In the genomic region with DNA sequence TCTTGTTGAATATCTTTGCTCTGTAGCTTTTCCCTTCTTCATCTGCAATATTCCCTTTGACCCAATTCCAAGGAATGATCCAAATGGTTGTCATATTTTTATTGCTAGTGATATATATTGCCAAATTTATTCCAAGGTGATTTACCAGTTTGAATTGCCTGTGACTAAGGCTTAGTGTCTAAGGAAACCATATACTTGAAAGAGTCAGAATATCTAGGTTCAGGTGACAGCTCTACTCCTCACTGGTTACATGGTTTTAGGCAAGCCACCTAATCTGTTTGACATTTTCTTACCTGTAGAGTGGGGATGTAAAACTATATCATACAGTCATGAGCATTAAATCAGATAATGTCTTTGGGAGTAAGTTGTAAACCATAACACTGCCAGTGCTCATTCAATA, we compare ENCODE assay signal across 21 cellular contexts.
DNase-seq lines count a peak whose midpoint lies in the region; ATAC-seq, FAIRE-seq and TF ChIP-seq lines count a peak whose summit lies in the region.
"Had no signal": no experiment of that assay in that cellular context is flagged by ENCODE, and none has a peak within 500 bp of the region (broad histone marks: within the 10 kb centered on the region; RNA-seq: fewer than 3 reads in every experiment).

No MANE protein-coding gene starts in this region.

- FAIRE-seq in endothelial cell of umbilical vein (lab: Jason Lieb, UNC): no peak
- FAIRE-seq: A549, D721Med, G401.6, GM12891, GM19239 had no signal

- H3K36me3 ChIP-seq in PC-3 (ENCODE audit: low read depth, low read length): no peaks in the 10 kb centered on the region
- no peaks in the 10 kb centered on the region for H3K36me3 ChIP-seq in endothelial cell of umbilical vein (ENCODE audit: control insufficient read depth in 2 of 2, extremely low read depth in 1 of 2, insufficient read depth in 2 of 2, low read length in 2 of 2)
- no peaks in the 10 kb centered on the region for H3K36me3 ChIP-seq in sigmoid colon
- H3K36me3 ChIP-seq: BLaER1 treated with 17β-estradiol and CSF1 and Interleukin-3, amounts not matched to agents 10 nM and 100 nM had no signal

- H3K79me2 ChIP-seq in PC-3 (ENCODE audit: low read length) (no peaks in the 10 kb centered on the region), endothelial cell of umbilical vein (ENCODE audit: control insufficient read depth, insufficient read depth, low read length) (no peaks in the 10 kb centered on the region)

- dilution Hi-C loops in endothelial cell of umbilical vein (cut with MboI; ENCODE audit: extremely low pct_ligation_motif_present, low sequenced_read_pairs): no loop called here

- H3K9me3 ChIP-seq in PC-3 (ENCODE audit: low read length) (no peaks in the 10 kb centered on the region), endothelial cell of umbilical vein (replicated peaks; ENCODE audit: control insufficient read depth, insufficient read depth, low read length) (no peaks in the 10 kb centered on the region), sigmoid colon (no peaks in the 10 kb centered on the region)
- H3K9me3 ChIP-seq: A549; BLaER1 treated with 17β-estradiol and CSF1 and Interleukin-3, amounts not matched to agents 10 nM and 100 nM; Caco-2 had no signal

- H3K9me1 ChIP-seq in endothelial cell of umbilical vein (replicated peaks; ENCODE audit: control insufficient read depth, extremely low read depth, insufficient read depth, low read length): no peaks in the 10 kb centered on the region

- ATAC-seq in PC-3 (peak; percentile 94), foreskin keratinocyte (peak; percentile 11)
- ATAC-seq: A549; CD8-positive, alpha-beta T cell had no signal

- BruUV-seq in PC-3 (replicated peaks; lab: Mats Ljungman, UMichigan) (no TSS peak), endothelial cell of umbilical vein (replicated peaks; lab: Mats Ljungman, UMichigan) (no TSS peak)

- H4K20me1 ChIP-seq in PC-3 (ENCODE audit: low read length) (no peaks in the 10 kb centered on the region), endothelial cell of umbilical vein (replicated peaks; ENCODE audit: control insufficient read depth, extremely low read depth, insufficient read depth, low read length) (no peaks in the 10 kb centered on the region)
- H4K20me1 ChIP-seq: BLaER1 treated with 17β-estradiol and CSF1 and Interleukin-3, amounts not matched to agents 10 nM and 100 nM had no signal

- H3K4me1 ChIP-seq in PC-3 (ENCODE audit: insufficient read depth, low read length): peaks cover 45% of the 10 kb centered on the region
- H3K4me1 ChIP-seq in endothelial cell of umbilical vein (ENCODE audit: control insufficient read depth, extremely low read depth, insufficient read depth, low read length): peaks cover 20% of the 10 kb centered on the region
- no peaks in the 10 kb centered on the region for H3K4me1 ChIP-seq in foreskin keratinocyte
- H3K4me1 ChIP-seq in sigmoid colon: peaks cover 0 to 9% (median 0%) of the 10 kb centered on the region in 4 donors
- H3K4me1 ChIP-seq: A549, Caco-2 had no signal

- no peaks in the 10 kb centered on the region for H3K27me3 ChIP-seq in PC-3 (ENCODE audit: low read length)
- no peaks in the 10 kb centered on the region for H3K27me3 ChIP-seq in endothelial cell of umbilical vein (ENCODE audit: control insufficient read depth in 2 of 2, insufficient read depth in 2 of 2, low read length in 2 of 2)
- H3K27me3 ChIP-seq in foreskin keratinocyte: peaks cover 13% of the 10 kb centered on the region
- H3K27me3 ChIP-seq in sigmoid colon: no peaks in the 10 kb centered on the region
- H3K27me3 ChIP-seq: BLaER1 treated with 17β-estradiol and CSF1 and Interleukin-3, amounts not matched to agents 10 nM and 100 nM had no signal

- intact Hi-C loops in PC-3 (cut with micrococcal nuclease) (no loop called here), endothelial cell of umbilical vein (cut with micrococcal nuclease) (no loop called here), sigmoid colon (cut with DNase I) (no loop called here)

- H3K4me3 ChIP-seq in PC-3 (ENCODE audit: low read length) (peak overlapping the region; percentile 39; the same call in 1 of the 2 replicates), endothelial cell of umbilical vein (replicated peaks in 1 of 3; ENCODE audit: insufficient read depth in 1 of 3, low read depth in 1 of 3, low read length in 3 of 3) (no peak overlapping the region), sigmoid colon (no peak overlapping the region)
- H3K4me3 ChIP-seq: A549; BLaER1 treated with 17β-estradiol and CSF1 and Interleukin-3, amounts not matched to agents 10 nM and 100 nM had no signal

- H3F3A ChIP-seq in PC-3 (ENCODE audit: low read length, unreplicated experiment): no peaks in the 10 kb centered on the region

- TF ChIP-seq POLR2A in endothelial cell of umbilical vein (IDR thresholded peaks at IDR 0.05; ENCODE audit: low read depth, low read length): no peak
- TF ChIP-seq POLR2A in sigmoid colon (IDR thresholded peaks at IDR 0.05): no peak

- no peak for TF ChIP-seq EP300 in sigmoid colon (IDR thresholded peaks at IDR 0.05)

- H2AFZ ChIP-seq in PC-3 (ENCODE audit: low read length) (no peak overlapping the region), endothelial cell of umbilical vein (ENCODE audit: low read depth, low read length) (no peak overlapping the region)

- DNase-seq in PC-3 (peak; percentile 95), endothelial cell of umbilical vein (ENCODE audit: low read depth, low spot score) (peak; percentile 3), foreskin keratinocyte (peak in 1 of 2 donors; percentile 15), HuH-7 (ENCODE audit: low spot score) (no peak), sigmoid colon (no peak), iPS-NIHi7 (ENCODE audit: extremely low spot score) (no peak)
- DNase-seq: AML-193; Caco-2; Calu3; CD4-positive, alpha-beta T cell; CD8-positive, alpha-beta T cell; DMS79 treated with DMSO at 0.1 percent for 48 hours; GF-D8 had no signal

- H3K4me2 ChIP-seq in PC-3 (ENCODE audit: low read length) (peak overlapping the region; percentile 87), endothelial cell of umbilical vein (ENCODE audit: insufficient read depth, low read length) (no peak overlapping the region)
- H3K4me2 ChIP-seq: A549 had no signal

- 0 out of 2 replicates have a peak overlapping the region, but pooled peaks have one; percentile 19 for H3K9ac ChIP-seq in PC-3 (ENCODE audit: low read length)
- H3K9ac ChIP-seq in endothelial cell of umbilical vein (replicated peaks; ENCODE audit: extremely low read depth, insufficient read depth, low read length): no peak overlapping the region
- H3K9ac ChIP-seq: BLaER1 treated with 17β-estradiol and CSF1 and Interleukin-3, amounts not matched to agents 10 nM and 100 nM had no signal

- H3K9me2 ChIP-seq in PC-3 (replicated peaks; ENCODE audit: low read length): no peaks in the 10 kb centered on the region

- TF ChIP-seq CTCF in PC-3 (conservative IDR thresholded peaks at IDR 0.05; ENCODE audit: low read depth, low read length) (no peak), endothelial cell of umbilical vein (IDR thresholded peaks at IDR 0.05; ENCODE audit: extremely low read depth in 1 of 2, insufficient read depth in 1 of 2, low read depth in 1 of 2, low read length in 2 of 2) (no peak), foreskin keratinocyte (conservative IDR thresholded peaks at IDR 0.05) (no peak), sigmoid colon (IDR thresholded peaks at IDR 0.05) (no peak)

- POLR2A ChIA-PET in PC-3 (lab: Charles Lee; ENCODE audit: unreplicated experiment): no interaction called here
- POLR2A ChIA-PET in endothelial cell of umbilical vein (lab: Charles Lee): no interaction called here

- H3K27ac ChIP-seq in PC-3 (ENCODE audit: low read length) (peak overlapping the region; percentile 77), endothelial cell of umbilical vein (ENCODE audit: insufficient read depth, low read depth, low read length) (no peak overlapping the region), foreskin keratinocyte (no peak overlapping the region), sigmoid colon (no peak overlapping the region)
- H3K27ac ChIP-seq: 22Rv1; A549; BLaER1 treated with 17β-estradiol and CSF1 and Interleukin-3, amounts not matched to agents 10 nM and 100 nM; C4-2B had no signal

- CTCF ChIA-PET in PC-3 (lab: Charles Lee) (no interaction called here), endothelial cell of umbilical vein (lab: Charles Lee) (interaction anchor here (1.1 to 1.6 kb wide), 2 partner anchors 17 to 151 kb away, joined by 3 to 4 read pairs; no protein-coding TSS in a partner anchor)

TF ChIP-seq in endothelial cell of umbilical vein, 7 proteins besides CTCF, POLR2A, EP300 and RAD21:
- no peak for TF ChIP-seq POLR2AphosphoS5 (IDR thresholded peaks at IDR 0.05; ENCODE audit: insufficient read depth, low read depth, low read length)
- TF ChIP-seq, protein P1, sequence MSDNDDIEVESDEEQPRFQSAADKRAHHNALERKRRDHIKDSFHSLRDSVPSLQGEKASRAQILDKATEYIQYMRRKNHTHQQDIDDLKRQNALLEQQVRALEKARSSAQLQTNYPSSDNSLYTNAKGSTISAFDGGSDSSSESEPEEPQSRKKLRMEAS (IDR thresholded peaks at IDR 0.05; ENCODE audit: insufficient read depth, insufficient read length): no peak
- TF ChIP-seq EZH2 (IDR thresholded peaks at IDR 0.05; ENCODE audit: borderline replicate concordance, low read depth, low read length, severe bottlenecking): no peak

Comparison
In these comparisons a context has a peak if more than half of its experiments do, and no peak if none do; other contexts are left out.
1. DNase-seq: peak in PC-3 (single experiment) and endothelial cell of umbilical vein (single experiment); none in HuH-7 (single experiment), sigmoid colon (single experiment) and iPS-NIHi7 (single experiment).